In the genomic region with DNA sequence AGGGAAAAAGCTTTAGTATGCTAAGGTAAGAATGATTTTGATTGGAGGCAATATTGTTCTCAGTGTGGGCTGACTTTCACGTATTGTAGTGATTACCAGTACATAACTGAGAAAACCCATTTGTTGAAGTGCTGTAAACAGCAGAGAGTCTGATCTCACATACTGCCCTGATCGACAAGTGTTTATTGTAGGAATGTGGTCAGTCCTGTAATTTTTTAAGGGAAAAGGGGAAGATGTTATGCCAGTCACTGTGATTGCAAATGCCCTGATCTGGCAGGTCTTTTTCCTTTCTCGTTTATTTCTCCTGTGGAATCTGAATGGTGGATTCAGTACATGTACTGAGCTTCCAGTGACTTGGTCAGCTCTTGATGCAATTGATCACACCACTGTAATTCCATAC, we compare ENCODE assay signal across 22 cellular contexts. TPM values are rescaled to one million over a fixed set of nuclear protein-coding genes. Genes with fewer than 3 reads are reported as not detected.
DNase-seq lines count a peak whose midpoint lies in the region; ATAC-seq, FAIRE-seq and TF ChIP-seq lines count a peak whose summit lies in the region.
"Had no signal": no experiment of that assay in that cellular context is flagged by ENCODE, and none has a peak within 500 bp of the region (broad histone marks: within the 10 kb centered on the region; RNA-seq: fewer than 3 reads in every experiment).

No MANE protein-coding gene starts in this region.

- H3K4me3 ChIP-seq in HUES64 (ENCODE audit: low read length) = no peak overlapping the region
- no peak overlapping the region for H3K4me3 ChIP-seq in astrocyte (ENCODE audit: insufficient read depth, low read depth, low read length)
- no peak overlapping the region for H3K4me3 ChIP-seq in liver (ENCODE audit: low read depth in 1 of 3, low read length in 3 of 3)
- no peak overlapping the region for H3K4me3 ChIP-seq in vagina
- H3K4me3 ChIP-seq: esophagus squamous epithelium had no signal

- H2AFZ ChIP-seq in astrocyte (ENCODE audit: low read depth, low read length) = no peak overlapping the region

- TF ChIP-seq RAD21 in liver (IDR thresholded peaks at IDR 0.05) = no peak

- 75% methylated on average over 3 of the region's 3 CpGs for WGBS in HUES64
- 50% methylated on average over 3 of the region's 3 CpGs for WGBS in liver

- no peak overlapping the region for H3K4me2 ChIP-seq in astrocyte (ENCODE audit: low read length)

- peak overlapping the region; percentile 5 for H3K4me3 Mint-ChIP-seq in astrocyte (ENCODE audit: unreplicated experiment)
- no peak overlapping the region for H3K4me3 Mint-ChIP-seq in activated CD8-positive, alpha-beta T cell treated with anti-CD3 and anti-CD28 coated beads for 36 hours
- H3K4me3 Mint-ChIP-seq: activated CD4-positive, alpha-beta memory T cell treated with anti-CD3 and anti-CD28 coated beads, Interleukin-2, amount 10 ng/mL, durations not matched to agents 7 days and 5 days; activated naive CD4-positive, alpha-beta T cell treated with anti-CD3 and anti-CD28 coated beads, Interleukin-2, amount 50 U/mL, for 24 hours; activated T-cell treated with anti-CD3 and anti-CD28 coated beads, Interleukin-2, amount 50 U/mL, for 24 hours; stimulated activated naive CD8-positive, alpha-beta T cell treated with anti-CD3 and anti-CD28 coated beads, Interleukin-15, amount 100 ng/mL, for 72 hours had no signal

- DNase-seq in astrocyte (ENCODE audit: low read depth) = no peak
- no peak for DNase-seq in substantia nigra (lab: John Stamatoyannopoulos, UW)
- no peak for DNase-seq in NCI-H1417 (lab: John Stamatoyannopoulos, UW)
- DNase-seq in activated CD8-positive, alpha-beta T cell treated with anti-CD3 and anti-CD28 coated beads for 36 hours = no peak
- DNase-seq in vagina (ENCODE audit: extremely low spot score in 2 of 2) = no peak
- DNase-seq: activated CD4-positive, alpha-beta memory T cell treated with anti-CD3 and anti-CD28 coated beads, Interleukin-2, amount 10 ng/mL, durations not matched to agents 7 days and 5 days; activated T-cell treated with anti-CD3 and anti-CD28 coated beads, Interleukin-2, amount 50 U/mL, for 24 hours; dermis blood vessel endothelial cell; esophagus squamous epithelium; glutamatergic neuron; GOT3; kidney glomerular epithelial cell; NCI-H1930; NCI-H524; SHP77 treated with DMSO at 0.1 percent for 48 hours; stimulated activated naive CD8-positive, alpha-beta T cell treated with anti-CD3 and anti-CD28 coated beads, Interleukin-15, amount 100 ng/mL, for 72 hours; T-helper 1 cell; WERI-Rb-1 had no signal

- no peaks in the 10 kb centered on the region for H3K27me3 Mint-ChIP-seq in astrocyte (ENCODE audit: low read depth, unreplicated experiment)
- H3K27me3 Mint-ChIP-seq in activated CD8-positive, alpha-beta T cell treated with anti-CD3 and anti-CD28 coated beads for 36 hours = peaks cover 7% of the 10 kb centered on the region
- H3K27me3 Mint-ChIP-seq: activated CD4-positive, alpha-beta memory T cell treated with anti-CD3 and anti-CD28 coated beads, Interleukin-2, amount 10 ng/mL, durations not matched to agents 7 days and 5 days; activated naive CD4-positive, alpha-beta T cell treated with anti-CD3 and anti-CD28 coated beads, Interleukin-2, amount 50 U/mL, for 24 hours had no signal

- H3K9me3 Mint-ChIP-seq in astrocyte (ENCODE audit: unreplicated experiment) = no peaks in the 10 kb centered on the region
- H3K9me3 Mint-ChIP-seq in activated CD8-positive, alpha-beta T cell treated with anti-CD3 and anti-CD28 coated beads for 36 hours = no peaks in the 10 kb centered on the region
- H3K9me3 Mint-ChIP-seq: activated CD4-positive, alpha-beta memory T cell treated with anti-CD3 and anti-CD28 coated beads, Interleukin-2, amount 10 ng/mL, durations not matched to agents 7 days and 5 days; activated naive CD4-positive, alpha-beta T cell treated with anti-CD3 and anti-CD28 coated beads, Interleukin-2, amount 50 U/mL, for 24 hours; activated T-cell treated with anti-CD3 and anti-CD28 coated beads, Interleukin-2, amount 50 U/mL, for 24 hours; stimulated activated naive CD8-positive, alpha-beta T cell treated with anti-CD3 and anti-CD28 coated beads, Interleukin-15, amount 100 ng/mL, for 72 hours had no signal

- peaks cover 100% of the 10 kb centered on the region for H3K79me2 ChIP-seq in astrocyte (ENCODE audit: insufficient read depth, low read length)

- peak overlapping the region; percentile 20; the same call in 1 of the 2 replicates for H3K9ac ChIP-seq in HUES64 (ENCODE audit: low read depth, low read length)
- no peak overlapping the region for H3K9ac ChIP-seq in astrocyte (ENCODE audit: low read length)
- H3K9ac ChIP-seq in liver (ENCODE audit: low read depth in 1 of 2, low read length in 2 of 2) = no peak overlapping the region

- intact Hi-C loops in activated CD8-positive, alpha-beta T cell treated with anti-CD3 and anti-CD28 coated beads for 36 hours (cut with micrococcal nuclease) = no loop called here
- intact Hi-C loops in vagina (cut with DNase I) = no loop called here

- POLR2A ChIA-PET in activated CD8-positive, alpha-beta T cell treated with anti-CD3 and anti-CD28 coated beads for 36 hours (lab: Charles Lee) = no interaction called here

- FAIRE-seq in astrocyte (lab: Jason Lieb, UNC) = no peak

- no peak for TF ChIP-seq POLR2A in vagina (IDR thresholded peaks at IDR 0.05)

- H3K27me3 ChIP-seq in HUES64 (ENCODE audit: insufficient read depth, low read length) (no peaks in the 10 kb centered on the region), astrocyte (ENCODE audit: insufficient read depth, low read length) (no peaks in the 10 kb centered on the region), liver (ENCODE audit: control insufficient read depth in 4 of 4, insufficient read depth in 4 of 4, low read length in 3 of 4) (no peaks in the 10 kb centered on the region), vagina (no peaks in the 10 kb centered on the region)
- H3K27me3 ChIP-seq: esophagus squamous epithelium had no signal

- TF ChIP-seq CTCF in astrocyte (IDR thresholded peaks at IDR 0.05; ENCODE audit: insufficient read depth, low read depth, low read length) (no peak), liver (IDR thresholded peaks at IDR 0.05; ENCODE audit: low read depth, low read length, missing input control) (no peak), vagina (IDR thresholded peaks at IDR 0.05) (no peak)
- TF ChIP-seq CTCF in activated CD8-positive, alpha-beta T cell treated with anti-CD3 and anti-CD28 coated beads for 36 hours (IDR thresholded peaks at IDR 0.05) = no peak

- H3K4me1 Mint-ChIP-seq in astrocyte (ENCODE audit: low read depth, unreplicated experiment) = peaks cover 85% of the 10 kb centered on the region
- H3K4me1 Mint-ChIP-seq in activated CD8-positive, alpha-beta T cell treated with anti-CD3 and anti-CD28 coated beads for 36 hours (ENCODE audit: low read depth) = peaks cover 7% of the 10 kb centered on the region
- H3K4me1 Mint-ChIP-seq: activated naive CD4-positive, alpha-beta T cell treated with anti-CD3 and anti-CD28 coated beads, Interleukin-2, amount 50 U/mL, for 24 hours had no signal

- CTCF ChIA-PET in activated CD8-positive, alpha-beta T cell treated with anti-CD3 and anti-CD28 coated beads for 36 hours (lab: Charles Lee) = no interaction called here

- H3K36me3 ChIP-seq in HUES64 (ENCODE audit: insufficient read depth, low read length) = no peaks in the 10 kb centered on the region
- peaks cover 3% of the 10 kb centered on the region for H3K36me3 ChIP-seq in astrocyte (ENCODE audit: insufficient read depth, low read length)
- H3K36me3 ChIP-seq in liver (ENCODE audit: control insufficient read depth in 4 of 4, insufficient read depth in 3 of 4, low read depth in 1 of 4, low read length in 3 of 4) = no peaks in the 10 kb centered on the region
- H3K36me3 ChIP-seq in vagina = no peaks in the 10 kb centered on the region
- H3K36me3 ChIP-seq: esophagus squamous epithelium, WERI-Rb-1 had no signal

- no peak for ATAC-seq in HG03378 (IDR thresholded peaks at IDR 0.05; ENCODE audit: unreplicated experiment)
- ATAC-seq in activated CD8-positive, alpha-beta T cell treated with anti-CD3 and anti-CD28 coated beads for 36 hours = no peak
- ATAC-seq: stimulated activated naive CD8-positive, alpha-beta T cell treated with anti-CD3 and anti-CD28 coated beads, Interleukin-15, amount 100 ng/mL, for 72 hours had no signal

- H3K36me3 Mint-ChIP-seq in astrocyte (ENCODE audit: low read depth, unreplicated experiment) = peaks cover 3% of the 10 kb centered on the region
- no peaks in the 10 kb centered on the region for H3K36me3 Mint-ChIP-seq in activated CD8-positive, alpha-beta T cell treated with anti-CD3 and anti-CD28 coated beads for 36 hours (ENCODE audit: low read depth)
- H3K36me3 Mint-ChIP-seq: activated naive CD4-positive, alpha-beta T cell treated with anti-CD3 and anti-CD28 coated beads, Interleukin-2, amount 50 U/mL, for 24 hours had no signal

- H3K9me3 ChIP-seq in HUES64 (ENCODE audit: insufficient read depth, low read depth, low read length) (no peaks in the 10 kb centered on the region), astrocyte (ENCODE audit: insufficient read depth, low read depth, low read length) (no peaks in the 10 kb centered on the region), liver (ENCODE audit: control insufficient read depth in 4 of 4, low read length in 3 of 4) (no peaks in the 10 kb centered on the region), vagina (no peaks in the 10 kb centered on the region)
- H3K9me3 ChIP-seq: esophagus squamous epithelium had no signal

- H3K4me1 ChIP-seq in HUES64 (ENCODE audit: insufficient read depth, low read length) (peaks cover 75% of the 10 kb centered on the region), astrocyte (ENCODE audit: insufficient read depth, low read length) (peaks cover 40% of the 10 kb centered on the region), liver (ENCODE audit: control insufficient read depth in 4 of 4, insufficient read depth in 4 of 4, low read length in 3 of 4) (peaks cover 11 to 63% (median 45%) of the 10 kb centered on the region in 4 donors), vagina (peaks cover 97% of the 10 kb centered on the region)

- peak overlapping the region; percentile 54 for H3K27ac Mint-ChIP-seq in astrocyte (ENCODE audit: unreplicated experiment)
- no peak overlapping the region for H3K27ac Mint-ChIP-seq in activated CD8-positive, alpha-beta T cell treated with anti-CD3 and anti-CD28 coated beads for 36 hours
- H3K27ac Mint-ChIP-seq: activated CD4-positive, alpha-beta memory T cell treated with anti-CD3 and anti-CD28 coated beads, Interleukin-2, amount 10 ng/mL, durations not matched to agents 7 days and 5 days; activated naive CD4-positive, alpha-beta T cell treated with anti-CD3 and anti-CD28 coated beads, Interleukin-2, amount 50 U/mL, for 24 hours; activated T-cell treated with anti-CD3 and anti-CD28 coated beads, Interleukin-2, amount 50 U/mL, for 24 hours had no signal

- H4K20me1 ChIP-seq in astrocyte (ENCODE audit: insufficient read depth, low read length) = peaks cover 57% of the 10 kb centered on the region

- H3K27ac ChIP-seq in HUES64 (ENCODE audit: low read depth, low read length) (peak overlapping the region; percentile 73), astrocyte (ENCODE audit: low read depth, low read length) (no peak overlapping the region), liver (ENCODE audit: low read depth in 1 of 2, low read length in 2 of 2) (peak overlapping the region; percentile 40 to 45), substantia nigra (ENCODE audit: low read depth, low read length, poor library complexity, severe bottlenecking) (peak overlapping the region; percentile 51), vagina (no peak overlapping the region)
- H3K27ac ChIP-seq: WERI-Rb-1 had no signal

RNA-seq across cellular contexts. Expression of a gene that starts 11.5 kb away (rescaled TPM):
- 96.4 TPM for polyA plus RNA-seq in HUES64 (2013, experiment 1 of 2)
- polyA plus RNA-seq in HUES64 (2013, experiment 2 of 2) = 91.2 TPM
- 192 and 221 TPM in 2 replicates for total RNA-seq in astrocyte
- 10 to 100 TPM; 31.4 to 46.9 TPM for total RNA-seq in liver
- polyA plus RNA-seq in liver = 10 to 100 TPM; 37.8 to 49.9 TPM
- total RNA-seq in activated CD8-positive, alpha-beta T cell treated with anti-CD3 and anti-CD28 coated beads for 36 hours = 1 to 10 TPM; 5.7 to 9.0 TPM
- 65.6 TPM for total RNA-seq in vagina

Comparison
In these comparisons a context has a peak if more than half of its experiments do, and no peak if none do; other contexts are left out.
1. H3K27ac ChIP-seq: peak in HUES64 (single experiment), liver (2 of 2) and substantia nigra (single experiment); none in astrocyte (single experiment) and vagina (single experiment).